In genomic region chr22:42678894-42679293, GRCh38 we compare ENCODE assay signal across 23 cellular contexts. TPM values are rescaled to one million over a fixed set of nuclear protein-coding genes. Genes with fewer than 3 reads are reported as not detected.
DNase-seq lines count a peak whose midpoint lies in the region; ATAC-seq and TF ChIP-seq lines count a peak whose summit lies in the region.
"Had no signal": no experiment of that assay in that cellular context is flagged by ENCODE, and none has a peak within 500 bp of the region (broad histone marks: within the 10 kb centered on the region; RNA-seq: fewer than 3 reads in every experiment).

No MANE protein-coding gene starts in this region.

- no peak overlapping the region for H3K4me2 ChIP-seq in IMR-90 (ENCODE audit: low read depth, low read length)
- H3K4me2 ChIP-seq: A549; BLaER1 treated with 17β-estradiol and CSF1 and Interleukin-3, amounts not matched to agents 10 nM and 100 nM had no signal

- in situ Hi-C loops in IMR-90 (cut with MboI; ENCODE audit: low sequenced_read_pairs): no loop called here

- H4K8ac ChIP-seq in IMR-90 (ENCODE audit: low read depth in 2 of 2, low read length in 2 of 2): no peak overlapping the region

- no peak for TF ChIP-seq RAD21 in IMR-90 (IDR thresholded peaks at IDR 0.05; ENCODE audit: low read length)

- H2BK5ac ChIP-seq in IMR-90 (ENCODE audit: low read depth, low read length, poor library complexity, severe bottlenecking): no peak overlapping the region

- no peak overlapping the region for H4K5ac ChIP-seq in IMR-90 (ENCODE audit: low read depth, low read length)

- no peak for ATAC-seq in Right ventricle myocardium inferior
- ATAC-seq in IMR-90 (ENCODE audit: low read depth): no peak
- ATAC-seq in left colon: no peak
- no peak for ATAC-seq in activated CD4-positive, alpha-beta T cell treated with anti-CD3 and anti-CD28 coated beads for 36 hours
- ATAC-seq: A549, GM12878 had no signal

- H4K91ac ChIP-seq in IMR-90 (ENCODE audit: insufficient read depth, low read depth, low read length): peak overlapping the region; percentile 12; the same call in 1 of the 2 replicates

- no peak overlapping the region for H2AK9ac ChIP-seq in IMR-90 (replicated peaks; ENCODE audit: low read depth, low read length, poor library complexity)

- H3K9me3 ChIP-seq in left ventricle myocardium inferior (replicated peaks): no peaks in the 10 kb centered on the region
- peaks cover 2% of the 10 kb centered on the region for H3K9me3 ChIP-seq in IMR-90 (ENCODE audit: control insufficient read depth, insufficient read depth, low read length)
- peaks cover 0 to 8% (median 7%) of the 10 kb centered on the region in 5 donors for H3K9me3 ChIP-seq in subcutaneous abdominal adipose tissue (ENCODE audit: control insufficient read depth in 5 of 5, low read length in 5 of 5)
- H3K9me3 ChIP-seq: BE2C had no signal

- H3K79me1 ChIP-seq in IMR-90 (ENCODE audit: low read depth in 1 of 2, low read length in 2 of 2): peaks cover 0 to 3% of the 10 kb centered on the region in 2 experiments; a peak in 1 of 4 replicates

- no peaks in the 10 kb centered on the region for H3K36me3 Mint-ChIP-seq in activated CD4-positive, alpha-beta T cell treated with anti-CD3 and anti-CD28 coated beads for 36 hours (ENCODE audit: low read depth)

- dilution Hi-C loops in IMR-90 (cut with HindIII; ENCODE audit: low sequenced_read_pairs, unreplicated experiment): no loop called here

- H3K27ac ChIP-seq in left ventricle myocardium inferior (replicated peaks) (peak overlapping the region; percentile 87), IMR-90 (ENCODE audit: insufficient read depth, low read length) (no peak overlapping the region), subcutaneous abdominal adipose tissue (ENCODE audit: low read depth, low read length) (peak overlapping the region; percentile 92)
- H3K27ac ChIP-seq: A549; BLaER1 treated with 17β-estradiol and CSF1 and Interleukin-3, amounts not matched to agents 10 nM and 100 nM; GM23248 had no signal

- CTCF ChIA-PET in IMR-90 (lab: Yijun Ruan, JAX): no interaction called here
- CTCF ChIA-PET in activated CD4-positive, alpha-beta T cell treated with anti-CD3 and anti-CD28 coated beads for 36 hours (lab: Charles Lee): no interaction called here

- intact Hi-C loops in left ventricle myocardium inferior (cut with micrococcal nuclease) (no loop called here), Right ventricle myocardium inferior (cut with DNase I) (no loop called here), IMR-90 (cut with micrococcal nuclease) (no loop called here), left colon (cut with DNase I, micrococcal nuclease) (no loop called here)
- intact Hi-C loops in activated CD4-positive, alpha-beta T cell treated with anti-CD3 and anti-CD28 coated beads for 36 hours (cut with DNase I, micrococcal nuclease): no loop called here

- no TSS peak for BruUV-seq in IMR-90 (replicated peaks; lab: Mats Ljungman, UMichigan)

- H3K4me3 ChIP-seq in left ventricle myocardium inferior (no peak overlapping the region), IMR-90 (ENCODE audit: insufficient read depth, low read depth, low read length) (no peak overlapping the region), subcutaneous abdominal adipose tissue (ENCODE audit: low read depth in 1 of 5, low read length in 5 of 5) (no peak overlapping the region)
- H3K4me3 ChIP-seq: A549; BLaER1 treated with 17β-estradiol and CSF1 and Interleukin-3, amounts not matched to agents 10 nM and 100 nM; GM12878; GM23248 had no signal

- no peak for TF ChIP-seq POLR2A in IMR-90 (IDR thresholded peaks at IDR 0.05; ENCODE audit: low read depth, low read length)

- no peak overlapping the region for H3K14ac ChIP-seq in IMR-90 (replicated peaks; ENCODE audit: low read depth, low read length)

- WGBS in IMR-90 (ENCODE audit: extremely low coverage in 2 of 2, insufficient read length in 1 of 2), 2 experiments: no CpG with 5 or more reads among the region's 1 CpG

- H3K56ac ChIP-seq in IMR-90 (ENCODE audit: extremely low read depth, insufficient read depth, low read length): no peak overlapping the region

- peak overlapping the region; percentile 45; the same call in 1 of the 2 replicates for H2BK120ac ChIP-seq in IMR-90 (ENCODE audit: low read depth, low read length)

- H3K4me1 Mint-ChIP-seq in activated CD4-positive, alpha-beta T cell treated with anti-CD3 and anti-CD28 coated beads for 36 hours: no peaks in the 10 kb centered on the region
- H3K4me1 Mint-ChIP-seq: CD8-positive, alpha-beta memory T cell had no signal

- H2AK5ac ChIP-seq in IMR-90 (ENCODE audit: low read depth, low read length): peak overlapping the region; percentile 15; the same call in 1 of the 2 replicates

- H3K27me3 ChIP-seq in left ventricle myocardium inferior (ENCODE audit: low read depth): no peaks in the 10 kb centered on the region
- no peaks in the 10 kb centered on the region for H3K27me3 ChIP-seq in IMR-90 (ENCODE audit: control insufficient read depth, insufficient read depth, low read length)
- H3K27me3 ChIP-seq in subcutaneous abdominal adipose tissue (ENCODE audit: control insufficient read depth in 5 of 5, insufficient read depth in 4 of 5, low read length in 5 of 5): peaks cover 0 to 3% (median 0%) of the 10 kb centered on the region in 5 donors
- H3K27me3 ChIP-seq: BE2C; BLaER1 treated with 17β-estradiol and CSF1 and Interleukin-3, amounts not matched to agents 10 nM and 100 nM had no signal

- TF ChIP-seq CTCF in left ventricle myocardium inferior (IDR thresholded peaks at IDR 0.05; ENCODE audit: borderline replicate concordance): no peak
- TF ChIP-seq CTCF in IMR-90 (conservative IDR thresholded peaks at IDR 0.05; ENCODE audit: low read depth, low read length): no peak

- H3K18ac ChIP-seq in IMR-90 (ENCODE audit: low read depth, low read length): no peak overlapping the region

- H2AFZ ChIP-seq in IMR-90 (replicated peaks; ENCODE audit: low read length, poor library complexity): no peak overlapping the region
- H2AFZ ChIP-seq: GM23248 had no signal

- peaks cover 2% of the 10 kb centered on the region for H3K27me3 Mint-ChIP-seq in activated CD4-positive, alpha-beta T cell treated with anti-CD3 and anti-CD28 coated beads for 36 hours

- H3K4ac ChIP-seq in IMR-90 (ENCODE audit: low read depth, low read length): no peak overlapping the region

- H3K9me1 ChIP-seq in IMR-90 (ENCODE audit: insufficient read depth, low read length): peaks cover 18% of the 10 kb centered on the region

- peak overlapping the region; percentile 89; the same call in 1 of the 3 replicates for H2BK15ac ChIP-seq in IMR-90 (ENCODE audit: low read depth, low read length)

- H3K27ac Mint-ChIP-seq in activated CD4-positive, alpha-beta T cell treated with anti-CD3 and anti-CD28 coated beads for 36 hours: no peak overlapping the region
- H3K27ac Mint-ChIP-seq: CD4-positive, alpha-beta T cell had no signal

- H4K20me1 ChIP-seq in IMR-90 (ENCODE audit: insufficient read depth, low read length): no peaks in the 10 kb centered on the region
- H4K20me1 ChIP-seq: BLaER1 treated with 17β-estradiol and CSF1 and Interleukin-3, amounts not matched to agents 10 nM and 100 nM had no signal

- peak overlapping the region; percentile 14 for H2BK20ac ChIP-seq in IMR-90 (ENCODE audit: low read depth, low read length)

- POLR2A ChIA-PET in IMR-90 (lab: Charles Lee; ENCODE audit: unreplicated experiment): no interaction called here
- POLR2A ChIA-PET in activated CD4-positive, alpha-beta T cell treated with anti-CD3 and anti-CD28 coated beads for 36 hours (lab: Charles Lee): no interaction called here

- H3K9ac ChIP-seq in IMR-90 (ENCODE audit: low read depth, low read length) (no peak overlapping the region), subcutaneous abdominal adipose tissue (ENCODE audit: low read length in 5 of 5) (no peak overlapping the region)
- H3K9ac ChIP-seq: BLaER1 treated with 17β-estradiol and CSF1 and Interleukin-3, amounts not matched to agents 10 nM and 100 nM; GM23248 had no signal

- peaks cover 84% of the 10 kb centered on the region for H3K4me1 ChIP-seq in left ventricle myocardium inferior
- H3K4me1 ChIP-seq in IMR-90 (ENCODE audit: control insufficient read depth, insufficient read depth, low read length): peaks cover 14% of the 10 kb centered on the region
- H3K4me1 ChIP-seq in subcutaneous abdominal adipose tissue (ENCODE audit: control insufficient read depth in 5 of 5, insufficient read depth in 5 of 5, low read length in 5 of 5): peaks cover 23 to 70% (median 63%) of the 10 kb centered on the region in 5 donors
- H3K4me1 ChIP-seq: BE2C had no signal

- H3K4me3 Mint-ChIP-seq in activated CD4-positive, alpha-beta T cell treated with anti-CD3 and anti-CD28 coated beads for 36 hours: no peak overlapping the region
- H3K4me3 Mint-ChIP-seq: CD14-positive monocyte; CD4-positive, alpha-beta T cell; CD8-positive, alpha-beta memory T cell had no signal

- DNase-seq in left ventricle myocardium inferior (no peak), Right ventricle myocardium inferior (ENCODE audit: missing footprints) (no peak), IMR-90 (no peak), left colon (no peak)
- no peak for DNase-seq in activated CD4-positive, alpha-beta T cell treated with anti-CD3 and anti-CD28 coated beads for 36 hours
- DNase-seq: 8988T; ACHN; AML-193; BE2C; CD4-positive, alpha-beta T cell; CD8-positive, alpha-beta memory T cell; DMS 273 treated with DMSO at 0.1 percent for 48 hours; DMS79; EL; GDM1; GM23248; H7; HCEC 1CT had no signal

- peaks cover 5% of the 10 kb centered on the region for H3K9me3 Mint-ChIP-seq in activated CD4-positive, alpha-beta T cell treated with anti-CD3 and anti-CD28 coated beads for 36 hours (ENCODE audit: low read depth)

- H3K23ac ChIP-seq in IMR-90 (ENCODE audit: low read depth, low read length): no peak overlapping the region

- H3K36me3 ChIP-seq in left ventricle myocardium inferior: no peaks in the 10 kb centered on the region
- no peaks in the 10 kb centered on the region for H3K36me3 ChIP-seq in IMR-90 (ENCODE audit: control insufficient read depth, insufficient read depth, low read length)
- H3K36me3 ChIP-seq in subcutaneous abdominal adipose tissue (ENCODE audit: control insufficient read depth in 5 of 5, insufficient read depth in 5 of 5, low read length in 5 of 5): no peaks in the 10 kb centered on the region
- H3K36me3 ChIP-seq: BE2C had no signal

RNA-seq across cellular contexts. Expression of gene CYB5R3, which starts 29.7 kb away (rescaled TPM):
- 298 TPM for total RNA-seq in left ventricle myocardium inferior
- total RNA-seq in Right ventricle myocardium inferior: 268 TPM
- 37.5 and 44.1 TPM in 2 replicates for total RNA-seq in IMR-90 (2012; rRNA removed)
- polyA plus RNA-seq in IMR-90 (2012; rRNA removed): 362 and 405 TPM in 2 replicates
- 217 and 450 TPM in 2 replicates for polyA plus RNA-seq in IMR-90 (2012; cell fraction: cytosol; rRNA removed)
- polyA plus RNA-seq in IMR-90 (2012; cell fraction: nucleus; rRNA removed; ENCODE audit: low replicate concordance): 98.1 and 215 TPM in 2 replicates
- 100 to 1,000 TPM; 157 to 192 TPM for total RNA-seq in left colon
- total RNA-seq in activated CD4-positive, alpha-beta T cell treated with anti-CD3 and anti-CD28 coated beads for 36 hours: 100 to 1,000 TPM in 1 of 2 experiments, 10 to 100 TPM in 1; 79.5 to 101 TPM

RNA-seq across cellular contexts. Expression of gene ATP5MGL, which starts 38.5 kb away (rescaled TPM):
- total RNA-seq in left ventricle myocardium inferior: 0.38 TPM
- total RNA-seq in Right ventricle myocardium inferior: 0.41 TPM
- total RNA-seq in IMR-90 (2012; rRNA removed): 0.18 TPM in 1 of 2 replicates, not detected in the other
- polyA plus RNA-seq in IMR-90 (2012; rRNA removed): not detected in 2 replicates
- polyA plus RNA-seq in IMR-90 (2012; cell fraction: cytosol; rRNA removed): not detected in 2 replicates
- polyA plus RNA-seq in IMR-90 (2012; cell fraction: nucleus; rRNA removed; ENCODE audit: low replicate concordance): 0.10 TPM in 1 of 2 replicates, not detected in the other
- under 1 TPM; 0.34 to 0.89 TPM for total RNA-seq in left colon
- under 1 TPM; 0.54 to 0.69 TPM for total RNA-seq in activated CD4-positive, alpha-beta T cell treated with anti-CD3 and anti-CD28 coated beads for 36 hours
- total RNA-seq: GM23248 had no signal
- polyA plus RNA-seq: A549, GM23248 had no signal

RNA-seq across cellular contexts. Expression of gene A4GALT, which starts 41.8 kb away (rescaled TPM):
- total RNA-seq in left ventricle myocardium inferior: 94.9 TPM
- total RNA-seq in Right ventricle myocardium inferior: 81.2 TPM
- total RNA-seq in IMR-90 (2012; rRNA removed): 1.6 and 1.9 TPM in 2 replicates
- 6.1 and 6.3 TPM in 2 replicates for polyA plus RNA-seq in IMR-90 (2012; rRNA removed)
- 3.4 and 8.7 TPM in 2 replicates for polyA plus RNA-seq in IMR-90 (2012; cell fraction: cytosol; rRNA removed)
- polyA plus RNA-seq in IMR-90 (2012; cell fraction: nucleus; rRNA removed; ENCODE audit: low replicate concordance): 3.6 and 6.1 TPM in 2 replicates
- total RNA-seq in left colon: 1 to 10 TPM; 5.1 to 6.3 TPM
- not detected for total RNA-seq in activated CD4-positive, alpha-beta T cell treated with anti-CD3 and anti-CD28 coated beads for 36 hours
- total RNA-seq: CD4-positive, alpha-beta T cell; CD8-positive, alpha-beta memory T cell had no signal
- polyA plus RNA-seq: CD14-positive monocyte; CD8-positive, alpha-beta memory T cell had no signal

Comparison
In these comparisons a context has a peak if more than half of its experiments do, and no peak if none do; other contexts are left out.
1. RNA of gene A4GALT, which starts 41.8 kb away (total RNA-seq): 94.9 TPM in left ventricle myocardium inferior (single experiment) and 81.2 TPM in Right ventricle myocardium inferior (single experiment); 5.1 to 6.3 TPM in left colon, 1.6 to 1.9 TPM in IMR-90 and not detected in activated CD4-positive, alpha-beta T cell treated with anti-CD3 and anti-CD28 coated beads for 36 hours; every median in the first group is over 10 times any median in the second.